In the genomic region with DNA sequence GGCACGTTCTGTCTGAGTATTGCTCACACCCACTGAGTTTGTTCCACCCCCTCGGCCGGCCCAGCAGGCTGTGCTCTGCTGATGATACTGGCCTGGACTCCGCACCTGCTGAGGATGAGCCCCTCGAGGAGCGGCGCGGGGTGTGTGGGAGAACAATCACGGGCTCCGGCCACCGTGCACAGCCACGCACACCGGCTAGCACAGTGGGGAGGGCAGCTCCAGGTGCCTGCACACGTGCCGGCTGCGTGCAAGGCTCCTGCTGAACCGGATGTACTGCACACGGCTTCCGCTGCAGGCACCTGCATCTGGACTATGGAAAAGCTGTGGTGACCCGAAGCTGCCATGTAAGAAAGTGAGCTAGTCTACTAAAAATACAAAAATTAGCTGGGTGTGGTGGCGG, we compare ENCODE assay signal across 1 cellular context.
A peak's percentile ranks its signal among the peaks of the same experiment; 100 is the strongest.
TF ChIP-seq lines count a peak whose summit lies in the region.

No MANE protein-coding gene starts in this region.

TF ChIP-seq in K562, 482 proteins besides CTCF, POLR2A, EP300 and RAD21 (continued from another document):
- TF ChIP-seq, protein P1, sequence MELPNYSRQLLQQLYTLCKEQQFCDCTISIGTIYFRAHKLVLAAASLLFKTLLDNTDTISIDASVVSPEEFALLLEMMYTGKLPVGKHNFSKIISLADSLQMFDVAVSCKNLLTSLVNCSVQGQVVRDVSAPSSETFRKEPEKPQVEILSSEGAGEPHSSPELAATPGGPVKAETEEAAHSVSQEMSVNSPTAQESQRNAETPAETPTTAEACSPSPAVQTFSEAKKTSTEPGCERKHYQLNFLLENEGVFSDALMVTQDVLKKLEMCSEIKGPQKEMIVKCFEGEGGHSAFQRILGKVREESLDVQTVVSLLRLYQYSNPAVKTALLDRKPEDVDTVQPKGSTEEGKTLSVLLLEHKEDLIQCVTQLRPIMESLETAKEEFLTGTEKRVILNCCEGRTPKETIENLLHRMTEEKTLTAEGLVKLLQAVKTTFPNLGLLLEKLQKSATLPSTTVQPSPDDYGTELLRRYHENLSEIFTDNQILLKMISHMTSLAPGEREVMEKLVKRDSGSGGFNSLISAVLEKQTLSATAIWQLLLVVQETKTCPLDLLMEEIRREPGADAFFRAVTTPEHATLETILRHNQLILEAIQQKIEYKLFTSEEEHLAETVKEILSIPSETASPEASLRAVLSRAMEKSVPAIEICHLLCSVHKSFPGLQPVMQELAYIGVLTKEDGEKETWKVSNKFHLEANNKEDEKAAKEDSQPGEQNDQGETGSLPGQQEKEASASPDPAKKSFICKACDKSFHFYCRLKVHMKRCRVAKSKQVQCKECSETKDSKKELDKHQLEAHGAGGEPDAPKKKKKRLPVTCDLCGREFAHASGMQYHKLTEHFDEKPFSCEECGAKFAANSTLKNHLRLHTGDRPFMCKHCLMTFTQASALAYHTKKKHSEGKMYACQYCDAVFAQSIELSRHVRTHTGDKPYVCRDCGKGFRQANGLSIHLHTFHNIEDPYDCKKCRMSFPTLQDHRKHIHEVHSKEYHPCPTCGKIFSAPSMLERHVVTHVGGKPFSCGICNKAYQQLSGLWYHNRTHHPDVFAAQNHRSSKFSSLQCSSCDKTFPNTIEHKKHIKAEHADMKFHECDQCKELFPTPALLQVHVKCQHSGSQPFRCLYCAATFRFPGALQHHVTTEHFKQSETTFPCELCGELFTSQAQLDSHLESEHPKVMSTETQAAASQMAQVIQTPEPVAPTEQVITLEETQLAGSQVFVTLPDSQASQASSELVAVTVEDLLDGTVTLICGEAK (IDR thresholded peaks at IDR 0.05) = 0 out of 2 replicates have a peak, but pooled peaks have one; percentile 39
- TF ChIP-seq, protein P1 (CRISPR knock-in tag; IDR thresholded peaks at IDR 0.05) = no peak
- TF ChIP-seq NR2C2 (CRISPR knock-in tag; IDR thresholded peaks at IDR 0.05) (no peak), NR2C2 (tag; IDR thresholded peaks at IDR 0.05) (0 out of 2 replicates have a peak, but pooled peaks have one; percentile 46)
- TF ChIP-seq, protein P2, sequence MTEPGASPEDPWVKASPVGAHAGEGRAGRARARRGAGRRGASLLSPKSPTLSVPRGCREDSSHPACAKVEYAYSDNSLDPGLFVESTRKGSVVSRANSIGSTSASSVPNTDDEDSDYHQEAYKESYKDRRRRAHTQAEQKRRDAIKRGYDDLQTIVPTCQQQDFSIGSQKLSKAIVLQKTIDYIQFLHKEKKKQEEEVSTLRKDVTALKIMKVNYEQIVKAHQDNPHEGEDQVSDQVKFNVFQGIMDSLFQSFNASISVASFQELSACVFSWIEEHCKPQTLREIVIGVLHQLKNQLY (CRISPR knock-in tag; conservative IDR thresholded peaks at IDR 0.05) = no peak
